1 cellular context compared by ENCODE assay signal in the genomic region with DNA sequence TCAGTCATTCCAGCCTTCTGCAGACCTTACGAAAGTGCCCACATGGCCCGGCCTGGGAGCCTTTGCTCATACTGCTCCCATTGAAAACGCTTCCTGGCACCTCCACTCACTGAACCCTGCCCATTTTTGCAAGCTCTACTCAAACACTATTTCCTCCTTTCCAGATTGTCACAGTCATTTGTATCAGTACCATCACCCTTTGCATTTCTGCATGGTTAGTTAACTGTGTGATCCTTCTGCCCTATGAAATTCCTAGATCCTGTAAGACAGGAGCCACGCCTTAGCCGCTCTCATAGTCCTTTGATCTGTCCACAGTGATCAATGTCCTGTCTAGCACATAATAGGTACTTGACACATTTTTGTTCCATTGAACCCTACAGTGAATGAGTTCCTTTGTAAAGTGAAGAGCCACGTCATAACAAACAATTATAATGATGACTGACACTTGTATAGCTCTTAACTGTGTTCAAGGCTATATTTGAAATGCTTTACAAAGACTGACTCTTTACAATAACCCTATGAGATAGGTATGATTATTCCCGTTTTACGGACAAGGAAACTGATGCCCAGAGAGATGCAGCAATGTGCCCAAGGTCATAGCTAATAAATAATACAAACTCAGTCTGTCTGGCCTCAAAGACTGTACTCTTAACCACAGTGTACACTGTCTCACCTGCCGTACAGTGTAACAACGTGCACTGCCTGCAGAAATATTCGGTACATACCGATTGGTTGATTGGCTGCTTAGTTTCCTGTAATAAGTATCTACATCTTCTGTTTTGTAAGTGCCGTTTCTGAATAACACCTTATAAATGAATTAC.
A peak's percentile ranks its signal among the peaks of the same experiment; 100 is the strongest.
TF ChIP-seq lines count a peak whose summit lies in the region.

No MANE protein-coding gene starts in this region.

TF ChIP-seq in HepG2, 621 proteins besides CTCF, POLR2A, EP300 and RAD21 (continued from another document and continues in another):
- TF ChIP-seq, protein P1, sequence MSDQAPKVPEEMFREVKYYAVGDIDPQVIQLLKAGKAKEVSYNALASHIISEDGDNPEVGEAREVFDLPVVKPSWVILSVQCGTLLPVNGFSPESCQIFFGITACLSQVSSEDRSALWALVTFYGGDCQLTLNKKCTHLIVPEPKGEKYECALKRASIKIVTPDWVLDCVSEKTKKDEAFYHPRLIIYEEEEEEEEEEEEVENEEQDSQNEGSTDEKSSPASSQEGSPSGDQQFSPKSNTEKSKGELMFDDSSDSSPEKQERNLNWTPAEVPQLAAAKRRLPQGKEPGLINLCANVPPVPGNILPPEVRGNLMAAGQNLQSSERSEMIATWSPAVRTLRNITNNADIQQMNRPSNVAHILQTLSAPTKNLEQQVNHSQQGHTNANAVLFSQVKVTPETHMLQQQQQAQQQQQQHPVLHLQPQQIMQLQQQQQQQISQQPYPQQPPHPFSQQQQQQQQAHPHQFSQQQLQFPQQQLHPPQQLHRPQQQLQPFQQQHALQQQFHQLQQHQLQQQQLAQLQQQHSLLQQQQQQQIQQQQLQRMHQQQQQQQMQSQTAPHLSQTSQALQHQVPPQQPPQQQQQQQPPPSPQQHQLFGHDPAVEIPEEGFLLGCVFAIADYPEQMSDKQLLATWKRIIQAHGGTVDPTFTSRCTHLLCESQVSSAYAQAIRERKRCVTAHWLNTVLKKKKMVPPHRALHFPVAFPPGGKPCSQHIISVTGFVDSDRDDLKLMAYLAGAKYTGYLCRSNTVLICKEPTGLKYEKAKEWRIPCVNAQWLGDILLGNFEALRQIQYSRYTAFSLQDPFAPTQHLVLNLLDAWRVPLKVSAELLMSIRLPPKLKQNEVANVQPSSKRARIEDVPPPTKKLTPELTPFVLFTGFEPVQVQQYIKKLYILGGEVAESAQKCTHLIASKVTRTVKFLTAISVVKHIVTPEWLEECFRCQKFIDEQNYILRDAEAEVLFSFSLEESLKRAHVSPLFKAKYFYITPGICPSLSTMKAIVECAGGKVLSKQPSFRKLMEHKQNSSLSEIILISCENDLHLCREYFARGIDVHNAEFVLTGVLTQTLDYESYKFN (CRISPR knock-in tag; conservative IDR thresholded peaks at IDR 0.05), result peak; percentile 92
- TF ChIP-seq HDAC1 (CRISPR knock-in tag; IDR thresholded peaks at IDR 0.05), result peak; percentile 85
- TF ChIP-seq ZNF251 (CRISPR knock-in tag; IDR thresholded peaks at IDR 0.05), result no peak
- TF ChIP-seq, protein P2, sequence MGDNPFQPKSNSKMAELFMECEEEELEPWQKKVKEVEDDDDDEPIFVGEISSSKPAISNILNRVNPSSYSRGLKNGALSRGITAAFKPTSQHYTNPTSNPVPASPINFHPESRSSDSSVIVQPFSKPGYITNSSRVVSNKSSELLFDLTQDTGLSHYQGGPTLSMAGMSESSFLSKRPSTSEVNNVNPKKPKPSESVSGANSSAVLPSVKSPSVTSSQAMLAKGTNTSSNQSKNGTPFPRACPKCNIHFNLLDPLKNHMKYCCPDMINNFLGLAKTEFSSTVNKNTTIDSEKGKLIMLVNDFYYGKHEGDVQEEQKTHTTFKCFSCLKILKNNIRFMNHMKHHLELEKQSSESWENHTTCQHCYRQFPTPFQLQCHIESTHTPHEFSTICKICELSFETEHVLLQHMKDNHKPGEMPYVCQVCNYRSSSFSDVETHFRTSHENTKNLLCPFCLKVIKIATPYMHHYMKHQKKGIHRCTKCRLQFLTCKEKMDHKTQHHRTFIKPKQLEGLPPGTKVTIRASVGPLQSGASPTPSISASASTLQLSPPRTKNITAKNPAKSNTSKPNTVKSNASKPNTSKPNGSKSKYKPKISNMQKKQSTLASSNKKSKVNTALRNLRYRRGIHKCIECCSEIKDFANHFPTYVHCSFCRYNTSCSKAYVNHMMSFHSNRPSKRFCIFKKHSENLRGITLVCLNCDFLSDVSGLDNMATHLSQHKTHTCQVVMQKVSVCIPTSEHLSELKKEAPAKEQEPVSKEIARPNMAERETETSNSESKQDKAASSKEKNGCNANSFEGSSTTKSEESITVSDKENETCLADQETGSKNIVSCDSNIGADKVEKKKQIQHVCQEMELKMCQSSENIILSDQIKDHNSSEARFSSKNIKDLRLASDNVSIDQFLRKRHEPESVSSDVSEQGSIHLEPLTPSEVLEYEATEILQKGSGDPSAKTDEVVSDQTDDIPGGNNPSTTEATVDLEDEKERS (CRISPR knock-in tag; IDR thresholded peaks at IDR 0.05), result peak; percentile 47; the same call in 1 of the 2 replicates
- 0 out of 2 replicates have a peak, but pooled peaks have one; percentile 92 for TF ChIP-seq RCOR2 (CRISPR knock-in tag; IDR thresholded peaks at IDR 0.05)
- peak; percentile 96 for TF ChIP-seq TARDBP (CRISPR knock-in tag; IDR thresholded peaks at IDR 0.05)
- TF ChIP-seq, protein P3, sequence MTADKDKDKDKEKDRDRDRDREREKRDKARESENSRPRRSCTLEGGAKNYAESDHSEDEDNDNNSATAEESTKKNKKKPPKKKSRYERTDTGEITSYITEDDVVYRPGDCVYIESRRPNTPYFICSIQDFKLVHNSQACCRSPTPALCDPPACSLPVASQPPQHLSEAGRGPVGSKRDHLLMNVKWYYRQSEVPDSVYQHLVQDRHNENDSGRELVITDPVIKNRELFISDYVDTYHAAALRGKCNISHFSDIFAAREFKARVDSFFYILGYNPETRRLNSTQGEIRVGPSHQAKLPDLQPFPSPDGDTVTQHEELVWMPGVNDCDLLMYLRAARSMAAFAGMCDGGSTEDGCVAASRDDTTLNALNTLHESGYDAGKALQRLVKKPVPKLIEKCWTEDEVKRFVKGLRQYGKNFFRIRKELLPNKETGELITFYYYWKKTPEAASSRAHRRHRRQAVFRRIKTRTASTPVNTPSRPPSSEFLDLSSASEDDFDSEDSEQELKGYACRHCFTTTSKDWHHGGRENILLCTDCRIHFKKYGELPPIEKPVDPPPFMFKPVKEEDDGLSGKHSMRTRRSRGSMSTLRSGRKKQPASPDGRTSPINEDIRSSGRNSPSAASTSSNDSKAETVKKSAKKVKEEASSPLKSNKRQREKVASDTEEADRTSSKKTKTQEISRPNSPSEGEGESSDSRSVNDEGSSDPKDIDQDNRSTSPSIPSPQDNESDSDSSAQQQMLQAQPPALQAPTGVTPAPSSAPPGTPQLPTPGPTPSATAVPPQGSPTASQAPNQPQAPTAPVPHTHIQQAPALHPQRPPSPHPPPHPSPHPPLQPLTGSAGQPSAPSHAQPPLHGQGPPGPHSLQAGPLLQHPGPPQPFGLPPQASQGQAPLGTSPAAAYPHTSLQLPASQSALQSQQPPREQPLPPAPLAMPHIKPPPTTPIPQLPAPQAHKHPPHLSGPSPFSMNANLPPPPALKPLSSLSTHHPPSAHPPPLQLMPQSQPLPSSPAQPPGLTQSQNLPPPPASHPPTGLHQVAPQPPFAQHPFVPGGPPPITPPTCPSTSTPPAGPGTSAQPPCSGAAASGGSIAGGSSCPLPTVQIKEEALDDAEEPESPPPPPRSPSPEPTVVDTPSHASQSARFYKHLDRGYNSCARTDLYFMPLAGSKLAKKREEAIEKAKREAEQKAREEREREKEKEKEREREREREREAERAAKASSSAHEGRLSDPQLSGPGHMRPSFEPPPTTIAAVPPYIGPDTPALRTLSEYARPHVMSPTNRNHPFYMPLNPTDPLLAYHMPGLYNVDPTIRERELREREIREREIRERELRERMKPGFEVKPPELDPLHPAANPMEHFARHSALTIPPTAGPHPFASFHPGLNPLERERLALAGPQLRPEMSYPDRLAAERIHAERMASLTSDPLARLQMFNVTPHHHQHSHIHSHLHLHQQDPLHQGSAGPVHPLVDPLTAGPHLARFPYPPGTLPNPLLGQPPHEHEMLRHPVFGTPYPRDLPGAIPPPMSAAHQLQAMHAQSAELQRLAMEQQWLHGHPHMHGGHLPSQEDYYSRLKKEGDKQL (CRISPR knock-in tag; IDR thresholded peaks at IDR 0.05; ENCODE audit: low read depth), result peak; percentile 99
- peak; percentile 66 for TF ChIP-seq TGIF2 (CRISPR knock-in tag; IDR thresholded peaks at IDR 0.05)
- TF ChIP-seq SIX1 (CRISPR knock-in tag; IDR thresholded peaks at IDR 0.05; ENCODE audit: borderline replicate concordance), result peak; percentile 85
- 0 out of 2 replicates have a peak, but pooled peaks have one; percentile 46 for TF ChIP-seq ZBTB3 (CRISPR knock-in tag; IDR thresholded peaks at IDR 0.05; ENCODE audit: borderline replicate concordance, low read depth)
- TF ChIP-seq KLF15 (CRISPR knock-in tag; IDR thresholded peaks at IDR 0.05; ENCODE audit: borderline replicate concordance), result no peak
- peak; percentile 70; the same call in 1 of the 2 replicates for TF ChIP-seq ZBTB43 (CRISPR knock-in tag; conservative IDR thresholded peaks at IDR 0.05)
- peak; percentile 77 for TF ChIP-seq MED1 (CRISPR knock-in tag; IDR thresholded peaks at IDR 0.05)
- peak; percentile 96 for TF ChIP-seq ISL2 (CRISPR knock-in tag; IDR thresholded peaks at IDR 0.05)
- TF ChIP-seq, protein P4, sequence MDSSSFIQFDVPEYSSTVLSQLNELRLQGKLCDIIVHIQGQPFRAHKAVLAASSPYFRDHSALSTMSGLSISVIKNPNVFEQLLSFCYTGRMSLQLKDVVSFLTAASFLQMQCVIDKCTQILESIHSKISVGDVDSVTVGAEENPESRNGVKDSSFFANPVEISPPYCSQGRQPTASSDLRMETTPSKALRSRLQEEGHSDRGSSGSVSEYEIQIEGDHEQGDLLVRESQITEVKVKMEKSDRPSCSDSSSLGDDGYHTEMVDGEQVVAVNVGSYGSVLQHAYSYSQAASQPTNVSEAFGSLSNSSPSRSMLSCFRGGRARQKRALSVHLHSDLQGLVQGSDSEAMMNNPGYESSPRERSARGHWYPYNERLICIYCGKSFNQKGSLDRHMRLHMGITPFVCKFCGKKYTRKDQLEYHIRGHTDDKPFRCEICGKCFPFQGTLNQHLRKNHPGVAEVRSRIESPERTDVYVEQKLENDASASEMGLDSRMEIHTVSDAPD (CRISPR knock-in tag; IDR thresholded peaks at IDR 0.05), result peak; percentile 41; the same call in 1 of the 2 replicates
- TF ChIP-seq BRCA1 (CRISPR knock-in tag; IDR thresholded peaks at IDR 0.05), result no peak
- peak; percentile 95 for TF ChIP-seq ZSCAN29 (CRISPR knock-in tag; conservative IDR thresholded peaks at IDR 0.05)
- TF ChIP-seq FOXP1 (IDR thresholded peaks at IDR 0.05), result peak; percentile 66; the same call in 1 of the 2 replicates
- TF ChIP-seq FOXP1 (CRISPR knock-in tag; IDR thresholded peaks at IDR 0.05), result peak; percentile 91
- peak; percentile 48; the same call in 1 of the 2 replicates for TF ChIP-seq SMYD3 (CRISPR knock-in tag; IDR thresholded peaks at IDR 0.05)
- TF ChIP-seq ZBTB46 (CRISPR knock-in tag; IDR thresholded peaks at IDR 0.05; ENCODE audit: borderline replicate concordance), result no peak
- 0 out of 2 replicates have a peak, but pooled peaks have one; percentile 63 for TF ChIP-seq HINFP (CRISPR knock-in tag; IDR thresholded peaks at IDR 0.05; ENCODE audit: low read depth)
- TF ChIP-seq, protein P5, sequence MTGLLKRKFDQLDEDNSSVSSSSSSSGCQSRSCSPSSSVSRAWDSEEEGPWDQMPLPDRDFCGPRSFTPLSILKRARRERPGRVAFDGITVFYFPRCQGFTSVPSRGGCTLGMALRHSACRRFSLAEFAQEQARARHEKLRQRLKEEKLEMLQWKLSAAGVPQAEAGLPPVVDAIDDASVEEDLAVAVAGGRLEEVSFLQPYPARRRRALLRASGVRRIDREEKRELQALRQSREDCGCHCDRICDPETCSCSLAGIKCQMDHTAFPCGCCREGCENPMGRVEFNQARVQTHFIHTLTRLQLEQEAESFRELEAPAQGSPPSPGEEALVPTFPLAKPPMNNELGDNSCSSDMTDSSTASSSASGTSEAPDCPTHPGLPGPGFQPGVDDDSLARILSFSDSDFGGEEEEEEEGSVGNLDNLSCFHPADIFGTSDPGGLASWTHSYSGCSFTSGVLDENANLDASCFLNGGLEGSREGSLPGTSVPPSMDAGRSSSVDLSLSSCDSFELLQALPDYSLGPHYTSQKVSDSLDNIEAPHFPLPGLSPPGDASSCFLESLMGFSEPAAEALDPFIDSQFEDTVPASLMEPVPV (CRISPR knock-in tag; IDR thresholded peaks at IDR 0.05), result peak; percentile 65; the same call in 1 of the 2 replicates
- peak; percentile 80 for TF ChIP-seq ATF7 (IDR thresholded peaks at IDR 0.05)
- TF ChIP-seq ATF7 (CRISPR knock-in tag; IDR thresholded peaks at IDR 0.05), result peak; percentile 83; the same call in 1 of the 2 replicates
- 0 out of 2 replicates have a peak, but pooled peaks have one; percentile 41 for TF ChIP-seq SNAI1 (CRISPR knock-in tag; IDR thresholded peaks at IDR 0.05; ENCODE audit: borderline replicate concordance)
- TF ChIP-seq CC2D1A (CRISPR knock-in tag; IDR thresholded peaks at IDR 0.05), result no peak
- TF ChIP-seq NCOA1 (CRISPR knock-in tag; IDR thresholded peaks at IDR 0.05), result no peak
- 0 out of 2 replicates have a peak, but pooled peaks have one; percentile 51 for TF ChIP-seq MIER2 (CRISPR knock-in tag; IDR thresholded peaks at IDR 0.05)
